In genomic region chr1:198253259-198253658, GRCh38 we compare ENCODE assay signal across 10 cellular contexts.
DNase-seq lines count a peak whose midpoint lies in the region; ATAC-seq and TF ChIP-seq lines count a peak whose summit lies in the region.
"Had no signal": no experiment of that assay in that cellular context is flagged by ENCODE, and none has a peak within 500 bp of the region (broad histone marks: within the 10 kb centered on the region; RNA-seq: fewer than 3 reads in every experiment).

No MANE protein-coding gene starts in this region.

- POLR2A ChIA-PET in CD4-positive, alpha-beta T cell (lab: Charles Lee): interaction anchor here (0.7 kb wide), 1 partner anchor 11 kb away, joined by 3 read pairs; no protein-coding TSS in a partner anchor
- POLR2A ChIA-PET in OCI-LY7 (lab: Charles Lee): interaction anchor here (0.7 to 1.5 kb wide), 2 partner anchors 11 to 667 kb away, joined by 3 read pairs; no protein-coding TSS in a partner anchor

- H2BK120ac ChIP-seq in mesendoderm (ENCODE audit: low read depth, low read length): no peak overlapping the region

- peaks cover 48% of the 10 kb centered on the region for H3K4me1 Mint-ChIP-seq in CD4-positive, alpha-beta T cell (ENCODE audit: low read depth)

- no peaks in the 10 kb centered on the region for H3K9me3 ChIP-seq in CD4-positive, alpha-beta T cell (ENCODE audit: control insufficient read depth, low read length)
- H3K9me3 ChIP-seq in OCI-LY7 (ENCODE audit: low read length): no peaks in the 10 kb centered on the region
- H3K9me3 ChIP-seq: colonic mucosa had no signal

- no peak overlapping the region for H3K23ac ChIP-seq in mesendoderm (ENCODE audit: low read length)

- H3K27ac ChIP-seq in CD4-positive, alpha-beta T cell (ENCODE audit: low read depth, low read length): no peak overlapping the region
- no peak overlapping the region for H3K27ac ChIP-seq in OCI-LY7 (ENCODE audit: low read depth, low read length, poor library complexity, severe bottlenecking)
- no peak overlapping the region for H3K27ac ChIP-seq in mesendoderm (ENCODE audit: low read depth, low read length)
- H3K27ac ChIP-seq: colonic mucosa had no signal

- H3K4me1 ChIP-seq in OCI-LY7 (ENCODE audit: insufficient read depth, low read length, poor library complexity, severe bottlenecking): peaks cover 11% of the 10 kb centered on the region
- H3K4me1 ChIP-seq in mesendoderm (ENCODE audit: control insufficient read depth, low read depth, low read length): no peaks in the 10 kb centered on the region
- H3K4me1 ChIP-seq: colonic mucosa had no signal

- H3K4me3 ChIP-seq in OCI-LY7 (ENCODE audit: low read depth, low read length, poor library complexity, severe bottlenecking) (no peak overlapping the region), mesendoderm (ENCODE audit: low read length) (no peak overlapping the region)
- H3K4me3 ChIP-seq: colonic mucosa had no signal

- TF ChIP-seq CTCF in CD4-positive, alpha-beta T cell (IDR thresholded peaks at IDR 0.05): no peak
- TF ChIP-seq CTCF in OCI-LY7 (conservative IDR thresholded peaks at IDR 0.05; ENCODE audit: low read length): no peak

- intact Hi-C loops in CD4-positive, alpha-beta T cell (cut with DNase I, micrococcal nuclease): loop anchor here in 1 of 2 experiments (1.0 kb wide), 1 partner anchor 97 kb away; the partner anchor contains the start of gene NEK7
- intact Hi-C loops in OCI-LY7 (cut with micrococcal nuclease; ENCODE audit: unreplicated experiment) (no loop called here), head of caudate nucleus (cut with DNase I) (no loop called here)

- no peaks in the 10 kb centered on the region for H3K79me2 ChIP-seq in OCI-LY7 (ENCODE audit: insufficient read depth, low read depth, low read length)
- H3K79me2 ChIP-seq in mesendoderm (ENCODE audit: control insufficient read depth, insufficient read depth, low read length): no peaks in the 10 kb centered on the region

- no peak for DNase-seq in CD4-positive, alpha-beta T cell
- DNase-seq in OCI-LY7 (ENCODE audit: low spot score) (no peak), H4 (ENCODE audit: low spot score) (no peak), mesendoderm (no peak), head of caudate nucleus (no peak)
- no peak for DNase-seq in stimulated activated naive CD4-positive, alpha-beta T cell treated with Interleukin-2 at 50 U/mL for 16 hours (lab: John Stamatoyannopoulos, UW)
- DNase-seq: colonic mucosa, NCI-H526 had no signal

- H3K36me3 ChIP-seq in OCI-LY7 (ENCODE audit: insufficient read depth, low read length): no peaks in the 10 kb centered on the region
- H3K36me3 ChIP-seq in mesendoderm (ENCODE audit: control insufficient read depth, insufficient read depth, low read length): no peaks in the 10 kb centered on the region
- H3K36me3 ChIP-seq: colonic mucosa had no signal

- H2BK15ac ChIP-seq in mesendoderm (replicated peaks; ENCODE audit: low read depth): no peak overlapping the region

- no peak overlapping the region for H2AFZ ChIP-seq in OCI-LY7 (ENCODE audit: low read length)

- H3K9ac ChIP-seq in mesendoderm (ENCODE audit: low read length): no peak overlapping the region

- peaks cover 4% of the 10 kb centered on the region for H3K36me3 Mint-ChIP-seq in CD4-positive, alpha-beta T cell (ENCODE audit: low read depth)

- no peaks in the 10 kb centered on the region for H3K27me3 ChIP-seq in CD4-positive, alpha-beta T cell (ENCODE audit: control insufficient read depth, insufficient read depth, low read length)
- H3K27me3 ChIP-seq in mesendoderm (ENCODE audit: insufficient read depth, low read length, poor library complexity): no peaks in the 10 kb centered on the region
- H3K27me3 ChIP-seq: colonic mucosa had no signal

- no peak overlapping the region for H4K8ac ChIP-seq in mesendoderm (ENCODE audit: low read depth, low read length)

- H3K18ac ChIP-seq in mesendoderm (ENCODE audit: low read length): no peak overlapping the region

- H3K4me3 Mint-ChIP-seq in CD4-positive, alpha-beta T cell: no peak overlapping the region

- no peak overlapping the region for H2BK5ac ChIP-seq in mesendoderm (ENCODE audit: low read length)

- H2AK5ac ChIP-seq in mesendoderm (ENCODE audit: low read length): no peak overlapping the region

- no peak overlapping the region for H3K56ac ChIP-seq in mesendoderm (ENCODE audit: low read length)

- CTCF ChIA-PET in CD4-positive, alpha-beta T cell (lab: Charles Lee): interaction anchor here (2.2 kb wide), 1 partner anchor 97 kb away, joined by 7 read pairs; no protein-coding TSS in a partner anchor
- CTCF ChIA-PET in OCI-LY7 (lab: Charles Lee; ENCODE audit: unreplicated experiment): no interaction called here

- H3K27me3 Mint-ChIP-seq in CD4-positive, alpha-beta T cell: no peaks in the 10 kb centered on the region

- no peak overlapping the region for H3K4ac ChIP-seq in mesendoderm (ENCODE audit: low read depth, low read length)

- no peak for ATAC-seq in CD4-positive, alpha-beta T cell (ENCODE audit: poor library complexity)
- peak; percentile 80 for ATAC-seq in GM19035 (IDR thresholded peaks at IDR 0.05; ENCODE audit: unreplicated experiment)
- peak; percentile 81 for ATAC-seq in HG02840 (IDR thresholded peaks at IDR 0.05; ENCODE audit: low FRiP score, unreplicated experiment)

- H4K20me1 ChIP-seq in OCI-LY7 (ENCODE audit: insufficient read depth, low read length): no peaks in the 10 kb centered on the region

- H3K9me2 ChIP-seq in OCI-LY7 (ENCODE audit: insufficient read depth, low read length): no peaks in the 10 kb centered on the region

- BruUV-seq in OCI-LY7 (replicated peaks; lab: Mats Ljungman, UMichigan): no TSS peak

- H3K4me2 ChIP-seq in OCI-LY7 (ENCODE audit: low read length) (0 out of 2 replicates have a peak overlapping the region, but pooled peaks have one; percentile 8), mesendoderm (ENCODE audit: low read length) (no peak overlapping the region)

- H4K5ac ChIP-seq in mesendoderm (ENCODE audit: low read length): no peak overlapping the region

- no peaks in the 10 kb centered on the region for H3K9me3 Mint-ChIP-seq in CD4-positive, alpha-beta T cell

- 100% methylated on average over 1 of the region's 4 CpGs for WGBS in mesendoderm (ENCODE audit: extremely low coverage, insufficient coverage, low lambda C conversion rate)

- H3K79me1 ChIP-seq in mesendoderm (ENCODE audit: low read length): no peaks in the 10 kb centered on the region

- H3K27ac Mint-ChIP-seq in CD4-positive, alpha-beta T cell: peak overlapping the region; percentile 29
